Comparison of ENCODE assay signal across 18 cellular contexts in genomic region chr9:123414226-123414625, GRCh38. TPM values are rescaled to one million over a fixed set of nuclear protein-coding genes. Genes with fewer than 3 reads are reported as not detected.
DNase-seq lines count a peak whose midpoint lies in the region; ATAC-seq and TF ChIP-seq lines count a peak whose summit lies in the region.
"Had no signal": no experiment of that assay in that cellular context is flagged by ENCODE, and none has a peak within 500 bp of the region (broad histone marks: within the 10 kb centered on the region; RNA-seq: fewer than 3 reads in every experiment).

No MANE protein-coding gene starts in this region.

- peaks cover 14% of the 10 kb centered on the region for H3K4me1 Mint-ChIP-seq in GM23338
- H3K4me1 Mint-ChIP-seq in chondrocyte (ENCODE audit: low read depth): no peaks in the 10 kb centered on the region
- H3K4me1 Mint-ChIP-seq in neural crest cell: peaks cover 32% of the 10 kb centered on the region
- no peaks in the 10 kb centered on the region for H3K4me1 Mint-ChIP-seq in stimulated activated effector memory CD8-positive, alpha-beta T cell treated with anti-CD3 and anti-CD28 coated beads, Interleukin-12 subunit alpha, Interleukin-12 subunit beta, amount 100 ng/mL, for 72 hours
- H3K4me1 Mint-ChIP-seq in activated T-cell treated with anti-CD3 and anti-CD28 coated beads, Interleukin-2, amount 50 U/mL, for 24 hours (ENCODE audit: low read depth): no peaks in the 10 kb centered on the region

- no peaks in the 10 kb centered on the region for H3K79me2 ChIP-seq in GM23338 (replicated peaks; ENCODE audit: insufficient read depth)

- no peaks in the 10 kb centered on the region for H4K20me1 ChIP-seq in GM23338 (replicated peaks; ENCODE audit: insufficient read depth)

- ATAC-seq in GM23338: no peak
- ATAC-seq in stimulated activated effector memory CD8-positive, alpha-beta T cell treated with anti-CD3 and anti-CD28 coated beads, Interleukin-12 subunit alpha, Interleukin-12 subunit beta, amount 100 ng/mL, for 72 hours: no peak
- ATAC-seq: CD8-positive, alpha-beta T cell had no signal

- H3K4me3 Mint-ChIP-seq in GM23338: no peak overlapping the region
- no peak overlapping the region for H3K4me3 Mint-ChIP-seq in chondrocyte (ENCODE audit: unreplicated experiment)
- H3K4me3 Mint-ChIP-seq in neural crest cell: peak overlapping the region; percentile 5
- H3K4me3 Mint-ChIP-seq in stimulated activated effector memory CD8-positive, alpha-beta T cell treated with anti-CD3 and anti-CD28 coated beads, Interleukin-12 subunit alpha, Interleukin-12 subunit beta, amount 100 ng/mL, for 72 hours: no peak overlapping the region
- H3K4me3 Mint-ChIP-seq in activated T-cell treated with anti-CD3 and anti-CD28 coated beads, Interleukin-2, amount 50 U/mL, for 24 hours: no peak overlapping the region
- H3K4me3 Mint-ChIP-seq: CD4-positive, CD25-positive, alpha-beta regulatory T cell; CD8-positive, alpha-beta T cell had no signal

- H3K27ac ChIP-seq in GM23338 (ENCODE audit: low read depth): no peak overlapping the region
- H3K27ac ChIP-seq: C4-2B had no signal

- no peaks in the 10 kb centered on the region for H3K9me3 Mint-ChIP-seq in GM23338
- H3K9me3 Mint-ChIP-seq in chondrocyte (ENCODE audit: low read depth): no peaks in the 10 kb centered on the region
- H3K9me3 Mint-ChIP-seq in neural crest cell: no peaks in the 10 kb centered on the region
- no peaks in the 10 kb centered on the region for H3K9me3 Mint-ChIP-seq in stimulated activated effector memory CD8-positive, alpha-beta T cell treated with anti-CD3 and anti-CD28 coated beads, Interleukin-12 subunit alpha, Interleukin-12 subunit beta, amount 100 ng/mL, for 72 hours
- no peaks in the 10 kb centered on the region for H3K9me3 Mint-ChIP-seq in activated T-cell treated with anti-CD3 and anti-CD28 coated beads, Interleukin-2, amount 50 U/mL, for 24 hours
- H3K9me3 Mint-ChIP-seq: CD4-positive, CD25-positive, alpha-beta regulatory T cell; CD8-positive, alpha-beta T cell had no signal

- peak overlapping the region; percentile 20; the same call in 1 of the 2 replicates for H3K4me2 ChIP-seq in GM23338

- no peak for TF ChIP-seq CTCF in GM23338 (conservative IDR thresholded peaks at IDR 0.05; ENCODE audit: low read depth in 2 of 2)
- no peak for TF ChIP-seq CTCF in chondrocyte (IDR thresholded peaks at IDR 0.05)
- no peak for TF ChIP-seq CTCF in neural crest cell (conservative IDR thresholded peaks at IDR 0.05)

- no peak overlapping the region for H2AFZ ChIP-seq in GM23338

- H3K36me3 Mint-ChIP-seq in GM23338 (ENCODE audit: low read depth): no peaks in the 10 kb centered on the region
- peaks cover 4% of the 10 kb centered on the region for H3K36me3 Mint-ChIP-seq in chondrocyte (ENCODE audit: low read depth)
- H3K36me3 Mint-ChIP-seq in neural crest cell (ENCODE audit: low read depth): no peaks in the 10 kb centered on the region
- no peaks in the 10 kb centered on the region for H3K36me3 Mint-ChIP-seq in stimulated activated effector memory CD8-positive, alpha-beta T cell treated with anti-CD3 and anti-CD28 coated beads, Interleukin-12 subunit alpha, Interleukin-12 subunit beta, amount 100 ng/mL, for 72 hours
- peaks cover 7% of the 10 kb centered on the region for H3K36me3 Mint-ChIP-seq in activated T-cell treated with anti-CD3 and anti-CD28 coated beads, Interleukin-2, amount 50 U/mL, for 24 hours (ENCODE audit: low read depth)

- DNase-seq in GM23338 (ENCODE audit: low spot score) (no peak), chondrocyte (ENCODE audit: low spot score) (peak; percentile 14), neural crest cell (ENCODE audit: low read depth, low spot score) (no peak), NCI-H526 treated with DMSO at 0.1 percent for 48 hours (lab: John Stamatoyannopoulos, UW) (no peak)
- DNase-seq in stimulated activated effector memory CD8-positive, alpha-beta T cell treated with anti-CD3 and anti-CD28 coated beads, Interleukin-12 subunit alpha, Interleukin-12 subunit beta, amount 100 ng/mL, for 72 hours (ENCODE audit: low spot score in 2 of 2): no peak
- no peak for DNase-seq in activated T-cell treated with anti-CD3 and anti-CD28 coated beads, Interleukin-2, amount 50 U/mL, for 24 hours
- no peak for DNase-seq in activated T-cell treated with anti-CD3 and anti-CD28 coated beads, Interleukin-2, amount 50 U/mL, for 48 hours
- DNase-seq: Caco-2; CD4-positive, CD25-positive, alpha-beta regulatory T cell; CD8-positive, alpha-beta T cell; DMS153; DMS79; EL; GDM1; GOT3; HCEC 1CT had no signal

- no peaks in the 10 kb centered on the region; the same call in 1 of the 2 replicates for H3F3A ChIP-seq in GM23338 (replicated peaks; ENCODE audit: low read depth)

- H3K4me1 ChIP-seq in GM23338 (ENCODE audit: insufficient read depth): peaks cover 12% of the 10 kb centered on the region
- H3K4me1 ChIP-seq: Caco-2 had no signal

- H3K4me3 ChIP-seq in GM23338: no peak overlapping the region

- no peaks in the 10 kb centered on the region for H3K9me2 ChIP-seq in GM23338 (ENCODE audit: insufficient read depth)

- no peak overlapping the region for H3K27ac Mint-ChIP-seq in GM23338
- no peak overlapping the region for H3K27ac Mint-ChIP-seq in chondrocyte (ENCODE audit: unreplicated experiment)
- no peak overlapping the region for H3K27ac Mint-ChIP-seq in neural crest cell (ENCODE audit: unreplicated experiment)
- H3K27ac Mint-ChIP-seq in stimulated activated effector memory CD8-positive, alpha-beta T cell treated with anti-CD3 and anti-CD28 coated beads, Interleukin-12 subunit alpha, Interleukin-12 subunit beta, amount 100 ng/mL, for 72 hours: peak overlapping the region; percentile 11
- no peak overlapping the region for H3K27ac Mint-ChIP-seq in activated T-cell treated with anti-CD3 and anti-CD28 coated beads, Interleukin-2, amount 50 U/mL, for 24 hours
- H3K27ac Mint-ChIP-seq: CD8-positive, alpha-beta T cell had no signal

- peaks cover 7% of the 10 kb centered on the region for H3K27me3 Mint-ChIP-seq in GM23338 (ENCODE audit: insufficient read depth, low read depth, poor library complexity)
- no peaks in the 10 kb centered on the region for H3K27me3 Mint-ChIP-seq in chondrocyte (ENCODE audit: low read depth)
- H3K27me3 Mint-ChIP-seq in neural crest cell (ENCODE audit: low read depth): no peaks in the 10 kb centered on the region
- H3K27me3 Mint-ChIP-seq in activated T-cell treated with anti-CD3 and anti-CD28 coated beads, Interleukin-2, amount 50 U/mL, for 24 hours: no peaks in the 10 kb centered on the region
- H3K27me3 Mint-ChIP-seq: CD4-positive, CD25-positive, alpha-beta regulatory T cell had no signal

- no peaks in the 10 kb centered on the region for H3K27me3 ChIP-seq in GM23338 (ENCODE audit: insufficient read depth)

- H3K36me3 ChIP-seq in GM23338 (ENCODE audit: insufficient read depth): no peaks in the 10 kb centered on the region

TF ChIP-seq in GM23338, 12 proteins besides CTCF, POLR2A, EP300 and RAD21:
- TF ChIP-seq EZH2 (IDR thresholded peaks at IDR 0.05; ENCODE audit: low read depth, unreplicated experiment) (no peak), ETS1 (IDR thresholded peaks at IDR 0.05) (no peak), POLR2AphosphoS5 (IDR thresholded peaks at IDR 0.05; ENCODE audit: low read depth) (no peak), ZNF331 (CRISPR knock-in tag; IDR thresholded peaks at IDR 0.05; ENCODE audit: low read depth) (no peak), STAT1 (IDR thresholded peaks at IDR 0.05; ENCODE audit: unreplicated experiment) (no peak), NANOG (IDR thresholded peaks at IDR 0.05; ENCODE audit: borderline replicate concordance) (no peak)

RNA-seq across cellular contexts. Expression of gene CRB2, which starts 58.2 kb away (rescaled TPM):
- total RNA-seq in GM23338 (2014; rRNA removed; shearing (Covaris generic)): 9.8 and 10.2 TPM in 2 replicates
- 0.34 and 0.50 TPM in 2 replicates for polyA plus RNA-seq in GM23338 (2016; fragmentation: Nextera tagmentation; extraction: Ambion mirVana)
- total RNA-seq in chondrocyte: 0.07 TPM in 1 of 3 replicates, not detected in the others
- total RNA-seq in neural crest cell: 73.4 and 80.5 TPM in 2 replicates
- total RNA-seq: CD4-positive, CD25-positive, alpha-beta regulatory T cell; CD8-positive, alpha-beta T cell had no signal
- polyA plus RNA-seq: BJ had no signal

Comparison
In these comparisons a context has a peak if more than half of its experiments do, and no peak if none do; other contexts are left out.
1. RNA of gene CRB2, which starts 58.2 kb away (total RNA-seq): 73.4 to 80.5 TPM in neural crest cell and 9.8 to 10.2 TPM in GM23338; 0.07 TPM in chondrocyte; every median in the first group is over 10 times any median in the second.